Comparison of ENCODE assay signal across 8 cellular contexts in the genomic region with DNA sequence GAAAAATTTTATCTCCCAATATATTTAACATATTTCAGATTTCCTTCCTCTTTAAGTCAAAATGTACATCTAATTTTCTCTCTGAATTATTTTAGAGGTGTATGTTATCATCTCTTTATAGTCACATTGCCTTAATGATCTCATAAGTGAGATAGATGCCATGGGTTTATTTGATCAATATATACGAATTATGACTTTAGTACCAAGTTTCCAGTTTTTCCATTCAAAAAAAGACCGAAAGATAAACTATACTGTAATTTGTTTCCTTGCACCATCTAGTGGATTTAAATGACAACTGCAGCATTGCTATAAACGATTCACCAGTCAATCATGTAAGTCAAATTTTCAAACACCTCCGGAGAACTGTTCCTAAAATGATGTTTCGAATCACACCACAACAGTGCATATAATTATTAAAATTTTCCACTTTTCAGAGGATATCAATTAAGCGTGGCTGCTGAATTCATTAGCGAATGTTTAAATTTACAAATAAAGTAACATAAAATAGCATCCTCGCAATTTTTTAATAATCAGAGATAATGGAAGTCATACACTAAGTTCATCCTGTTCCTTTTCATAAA.
DNase-seq lines count a peak whose midpoint lies in the region; ATAC-seq and TF ChIP-seq lines count a peak whose summit lies in the region.

No MANE protein-coding gene starts in this region.

- TF ChIP-seq CTCF in VCaP (conservative IDR thresholded peaks at IDR 0.05) = peak; percentile 92
- peak; percentile 67 for TF ChIP-seq CTCF in fibroblast of pulmonary artery (IDR thresholded peaks at IDR 0.05; ENCODE audit: low read length, missing control alignments)
- TF ChIP-seq CTCF in nephron progenitor cell (IDR thresholded peaks at IDR 0.05) = peak; percentile 65

- H3K4me3 Mint-ChIP-seq in nephron progenitor cell = peak overlapping the region; percentile 100

- H3K36me3 Mint-ChIP-seq in nephron progenitor cell (ENCODE audit: low read depth) = peaks cover 44% of the 10 kb centered on the region

- peak overlapping the region; percentile 91 for H3K27ac ChIP-seq in VCaP

- H3K9me3 Mint-ChIP-seq in nephron progenitor cell = no peaks in the 10 kb centered on the region

- H3K27me3 Mint-ChIP-seq in nephron progenitor cell (ENCODE audit: low read depth, poor library complexity) = peaks cover 7% of the 10 kb centered on the region

- peaks cover 44% of the 10 kb centered on the region for H3K4me1 Mint-ChIP-seq in nephron progenitor cell

- DNase-seq in CD1c-positive myeloid dendritic cell (ENCODE audit: extremely low spot score) (peak; percentile 68), NCI-H2107 (lab: John Stamatoyannopoulos, UW) (peak; percentile 32), fibroblast of pulmonary artery (ENCODE audit: low read depth) (peak; percentile 72), nephron progenitor cell (no peak), 8988T (no peak)

- peak overlapping the region; percentile 100 for H3K27ac Mint-ChIP-seq in nephron progenitor cell

- peak overlapping the region; percentile 92 for H3K4me3 ChIP-seq in fibroblast of pulmonary artery (replicated peaks; ENCODE audit: low read depth, low read length)

- ATAC-seq in GM18873 (IDR thresholded peaks at IDR 0.05; ENCODE audit: low FRiP score, unreplicated experiment) = peak; percentile 56
- peak; percentile 62 for ATAC-seq in HG03097 (IDR thresholded peaks at IDR 0.05; ENCODE audit: low FRiP score, unreplicated experiment)

Comparison
In these comparisons a context has a peak if more than half of its experiments do, and no peak if none do; other contexts are left out.
1. DNase-seq: peak in CD1c-positive myeloid dendritic cell (single experiment), NCI-H2107 (single experiment) and fibroblast of pulmonary artery (single experiment); none in nephron progenitor cell (single experiment) and 8988T (single experiment).
2. Peak in every context shown above with its lines, with median percentiles within 50 percentile points of each other: CTCF ChIP-seq.